In genomic region chr14:37480446-37481290, GRCh38 we compare ENCODE assay signal across 28 cellular contexts.
"Had no signal": no experiment of that assay in that cellular context is flagged by ENCODE, and none has a peak within 500 bp of the region (broad histone marks: within the 10 kb centered on the region; RNA-seq: fewer than 3 reads in every experiment).

No MANE protein-coding gene starts in this region.

- H3K36me3 Mint-ChIP-seq: activated CD4-positive, alpha-beta memory T cell treated with anti-CD3 and anti-CD28 coated beads for 36 hours; naive B cell; stimulated activated memory B cell treated with anti-CD40 and anti-IgM and Interleukin-4, amounts not matched to agents 10 μg/mL and 1 μg/mL and 100 μg/mL, for 72 hours had no signal

- H3K27me3 ChIP-seq: brain microvascular endothelial cell, ovary, sigmoid colon, vagina had no signal

- H3K27ac Mint-ChIP-seq: activated CD4-positive, alpha-beta memory T cell treated with anti-CD3 and anti-CD28 coated beads for 36 hours; activated CD4-positive, alpha-beta T cell treated with anti-CD3 and anti-CD28 coated beads, Interleukin-2, amount 10 ng/mL, durations not matched to agents 24 days and 14 days; activated T-helper 17 cell treated with anti-CD3 and anti-CD28 coated beads, Interleukin-2, amount 50 U/mL, for 72 hours; dendritic cell treated with granulocyte-macrophage colony-stimulating factor and Interleukin-4, amounts not matched to agents 40 ng/mL and 50 ng/mL, for 4 days; mesothelial cell of epicardium; progenitor cell of endocrine pancreas; stimulated activated memory B cell treated with anti-CD40 and anti-IgM and Interleukin-4, amounts not matched to agents 10 μg/mL and 1 μg/mL and 100 μg/mL, for 72 hours; stimulated activated naive CD8-positive, alpha-beta T cell treated with anti-CD3 and anti-CD28 coated beads, Interleukin-15, amount 100 ng/mL, for 72 hours; type B pancreatic cell had no signal

- H3K4me3 Mint-ChIP-seq: activated CD4-positive, alpha-beta memory T cell treated with anti-CD3 and anti-CD28 coated beads for 36 hours; activated CD4-positive, alpha-beta T cell treated with anti-CD3 and anti-CD28 coated beads, Interleukin-2, amount 10 ng/mL, durations not matched to agents 24 days and 14 days; activated T-helper 17 cell treated with anti-CD3 and anti-CD28 coated beads, Interleukin-2, amount 50 U/mL, for 72 hours; dendritic cell treated with granulocyte-macrophage colony-stimulating factor and Interleukin-4, amounts not matched to agents 40 ng/mL and 50 ng/mL, for 4 days; mesothelial cell of epicardium; naive B cell; stimulated activated memory B cell treated with anti-CD40 and anti-IgM and Interleukin-4, amounts not matched to agents 10 μg/mL and 1 μg/mL and 100 μg/mL, for 72 hours; stimulated activated naive CD8-positive, alpha-beta T cell treated with anti-CD3 and anti-CD28 coated beads, Interleukin-15, amount 100 ng/mL, for 72 hours; type B pancreatic cell had no signal

- ATAC-seq: activated T-helper 17 cell treated with anti-CD3 and anti-CD28 coated beads, Interleukin-2, amount 50 U/mL, for 72 hours; stimulated activated memory B cell treated with anti-CD40 and anti-IgM and Interleukin-4, amounts not matched to agents 10 μg/mL and 1 μg/mL and 100 μg/mL, for 72 hours; stimulated activated naive CD8-positive, alpha-beta T cell treated with anti-CD3 and anti-CD28 coated beads, Interleukin-15, amount 100 ng/mL, for 72 hours had no signal

- DNase-seq: activated CD4-positive, alpha-beta memory T cell treated with anti-CD3 and anti-CD28 coated beads for 36 hours; activated CD4-positive, alpha-beta T cell treated with anti-CD3 and anti-CD28 coated beads, Interleukin-2, amount 10 ng/mL, durations not matched to agents 24 days and 14 days; activated CD4-positive, CD25-positive, alpha-beta regulatory T cell treated with anti-CD3 and anti-CD28 coated beads, Interleukin-2, amount 50 U/mL, for 72 hours; activated CD8-positive, alpha-beta memory T cell treated with anti-CD3 and anti-CD28 coated beads, Interleukin-2, amount 50 U/mL, for 4 hours; activated gamma-delta T cell treated with Interleukin-2 at 50 U/mL for 16 hours; activated naive CD4-positive, alpha-beta T cell treated with anti-CD3 and anti-CD28 coated beads, Interleukin-2, amount 50 U/mL, for 16 hours; activated T-cell treated with anti-CD3 and anti-CD28 coated beads, Interleukin-2, amount 50 U/mL, for 1 hour; amniotic stem cell; brain microvascular endothelial cell; central memory CD4-positive, alpha-beta T cell; left ventricle myocardium inferior; naive B cell; ovary; retina; sigmoid colon; small intestine; stimulated activated CD4-positive, alpha-beta T cell treated with anti-CD3 and anti-CD28 coated beads, Interleukin-4, amount 100 ng/mL, for 4 hours; stimulated activated CD8-positive, alpha-beta memory T cell treated with anti-CD3 and anti-CD28 coated beads, Interleukin-4, amount 100 ng/mL, for 48 hours; stimulated activated naive CD8-positive, alpha-beta T cell treated with anti-CD3 and anti-CD28 coated beads, Interleukin-15, amount 100 ng/mL, for 72 hours; substantia nigra; T-helper 1 cell had no signal

- H3K27me3 Mint-ChIP-seq: activated CD4-positive, alpha-beta memory T cell treated with anti-CD3 and anti-CD28 coated beads for 36 hours; activated CD4-positive, alpha-beta T cell treated with anti-CD3 and anti-CD28 coated beads, Interleukin-2, amount 10 ng/mL, durations not matched to agents 24 days and 14 days; activated T-helper 17 cell treated with anti-CD3 and anti-CD28 coated beads, Interleukin-2, amount 50 U/mL, for 72 hours; dendritic cell treated with granulocyte-macrophage colony-stimulating factor and Interleukin-4, amounts not matched to agents 40 ng/mL and 50 ng/mL, for 4 days; naive B cell; progenitor cell of endocrine pancreas; stimulated activated memory B cell treated with anti-CD40 and anti-IgM and Interleukin-4, amounts not matched to agents 10 μg/mL and 1 μg/mL and 100 μg/mL, for 72 hours; stimulated activated naive CD8-positive, alpha-beta T cell treated with anti-CD3 and anti-CD28 coated beads, Interleukin-15, amount 100 ng/mL, for 72 hours; type B pancreatic cell had no signal

- H3K4me3 ChIP-seq: left ventricle myocardium inferior, ovary, sigmoid colon, vagina had no signal

- H3K4me1 Mint-ChIP-seq: activated CD4-positive, alpha-beta T cell treated with anti-CD3 and anti-CD28 coated beads, Interleukin-2, amount 10 ng/mL, durations not matched to agents 24 days and 14 days; activated T-helper 17 cell treated with anti-CD3 and anti-CD28 coated beads, Interleukin-2, amount 50 U/mL, for 72 hours; mesothelial cell of epicardium; naive B cell; stimulated activated memory B cell treated with anti-CD40 and anti-IgM and Interleukin-4, amounts not matched to agents 10 μg/mL and 1 μg/mL and 100 μg/mL, for 72 hours; stimulated activated naive CD8-positive, alpha-beta T cell treated with anti-CD3 and anti-CD28 coated beads, Interleukin-15, amount 100 ng/mL, for 72 hours had no signal

- H3K9me3 ChIP-seq: vagina had no signal

- H3K36me3 ChIP-seq: brain microvascular endothelial cell, left ventricle myocardium inferior, ovary, sigmoid colon, vagina had no signal
